In genomic region chr1:155170101-155170785, GRCh38 we compare ENCODE assay signal across 21 cellular contexts. TPM values are rescaled to one million over a fixed set of nuclear protein-coding genes. Genes with fewer than 3 reads are reported as not detected.
DNase-seq lines count a peak whose midpoint lies in the region; ATAC-seq and TF ChIP-seq lines count a peak whose summit lies in the region.
"Had no signal": no experiment of that assay in that cellular context is flagged by ENCODE, and none has a peak within 500 bp of the region (broad histone marks: within the 10 kb centered on the region; RNA-seq: fewer than 3 reads in every experiment).

No MANE protein-coding gene starts in this region.

- H2AFZ ChIP-seq in HCT116 (ENCODE audit: low read depth, low read length, poor library complexity, severe bottlenecking) (no peak overlapping the region), neural progenitor cell (replicated peaks) (no peak overlapping the region)

- BruUV-seq in HCT116 (replicated peaks; lab: Mats Ljungman, UMichigan): TSS peak; percentile 19

- no peak for TF ChIP-seq CTCF in HCT116 (IDR thresholded peaks at IDR 0.05 in 2 of 3, conservative IDR thresholded peaks at IDR 0.05 in 1 of 3; ENCODE audit: borderline replicate concordance in 1 of 3, insufficient read depth in 1 of 3, low read depth in 2 of 3, low read length in 2 of 3)
- no peak for TF ChIP-seq CTCF in neural progenitor cell (IDR thresholded peaks at IDR 0.05)

- H3K36me3 Mint-ChIP-seq in stimulated activated effector memory CD8-positive, alpha-beta T cell treated with anti-CD3 and anti-CD28 coated beads, Interleukin-12 subunit alpha, Interleukin-12 subunit beta, amount 100 ng/mL, for 72 hours: peaks cover 65% of the 10 kb centered on the region
- peaks cover 4% of the 10 kb centered on the region for H3K36me3 Mint-ChIP-seq in neural progenitor cell

- H3K4me2 ChIP-seq in HCT116 (ENCODE audit: low read length) (no peak overlapping the region), neural progenitor cell (no peak overlapping the region)

- H3K9ac ChIP-seq in HCT116 (ENCODE audit: low read length) (no peak overlapping the region), neural progenitor cell (no peak overlapping the region)

- H3K4me1 ChIP-seq in HCT116 (ENCODE audit: control insufficient read depth in 1 of 2, insufficient read depth in 2 of 2, low read length in 2 of 2) (peaks cover 9 to 35% of the 10 kb centered on the region in 2 experiments; a peak in 3 of 4 replicates), neural progenitor cell (peaks cover 27% of the 10 kb centered on the region), HAP-1 (no peaks in the 10 kb centered on the region; the same call in 1 of the 2 replicates)

- H3K9me3 Mint-ChIP-seq in stimulated activated effector memory CD8-positive, alpha-beta T cell treated with anti-CD3 and anti-CD28 coated beads, Interleukin-12 subunit alpha, Interleukin-12 subunit beta, amount 100 ng/mL, for 72 hours: no peaks in the 10 kb centered on the region
- H3K9me3 Mint-ChIP-seq in neural progenitor cell: peaks cover 3% of the 10 kb centered on the region
- H3K9me3 Mint-ChIP-seq: CD4-positive, CD25-positive, alpha-beta regulatory T cell; T-helper 2 cell treated with Interferon-gamma antibody and Interleukin-4, amounts not matched to agents 5 μg/mL and 100 μg/mL, for 36 hours had no signal

- ATAC-seq in HCT116: no peak
- ATAC-seq in stimulated activated effector memory CD8-positive, alpha-beta T cell treated with anti-CD3 and anti-CD28 coated beads, Interleukin-12 subunit alpha, Interleukin-12 subunit beta, amount 100 ng/mL, for 72 hours: no peak
- ATAC-seq: body of pancreas, lower lobe of right lung, pancreas, PC-3 had no signal

- H3K27me3 Mint-ChIP-seq in neural progenitor cell (ENCODE audit: insufficient read depth, low read depth): peaks cover 20% of the 10 kb centered on the region

- peaks cover 2 to 7% of the 10 kb centered on the region in 2 experiments; a peak in 3 of 4 replicates for H3K36me3 ChIP-seq in HCT116 (ENCODE audit: control insufficient read depth in 1 of 2, insufficient read depth in 2 of 2, low read length in 2 of 2)
- H3K36me3 ChIP-seq in neural progenitor cell: no peaks in the 10 kb centered on the region
- peaks cover 12% of the 10 kb centered on the region for H3K36me3 ChIP-seq in HAP-1 (replicated peaks)
- H3K36me3 ChIP-seq: pancreas had no signal

- H3K9me3 ChIP-seq in HCT116 (ENCODE audit: control insufficient read depth in 1 of 2, insufficient read depth in 1 of 2, low read depth in 1 of 2, low read length in 2 of 2) (no peaks in the 10 kb centered on the region), neural progenitor cell (ENCODE audit: low read depth) (no peaks in the 10 kb centered on the region), HAP-1 (no peaks in the 10 kb centered on the region)
- H3K9me3 ChIP-seq: body of pancreas, lower lobe of right lung, pancreas had no signal

- in situ Hi-C loops in HAP-1 (cut with MboI; ENCODE audit: low sequenced_read_pairs): no loop called here

- H3K4me1 Mint-ChIP-seq in stimulated activated effector memory CD8-positive, alpha-beta T cell treated with anti-CD3 and anti-CD28 coated beads, Interleukin-12 subunit alpha, Interleukin-12 subunit beta, amount 100 ng/mL, for 72 hours: peaks cover 52% of the 10 kb centered on the region
- H3K4me1 Mint-ChIP-seq in neural progenitor cell: peaks cover 47% of the 10 kb centered on the region

- CTCF ChIA-PET in HCT116 (lab: Charles Lee): interaction anchor here (0.7 to 3.6 kb wide), 3 partner anchors 11 to 85 kb away, joined by 4 to 21 read pairs (median 5); no protein-coding TSS in a partner anchor

- no peaks in the 10 kb centered on the region for H3K9me2 ChIP-seq in HCT116 (ENCODE audit: insufficient read depth)

- RAD21 ChIA-PET in HCT116 (lab: Charles Lee; ENCODE audit: low non-redundant PET in 1 of 2, low total read pairs in 2 of 2, uncharacterized antibody in 2 of 2, unreplicated experiment in 2 of 2): no interaction called here

- DNase-seq in activated effector memory CD4-positive, alpha-beta T cell treated with anti-CD3 and anti-CD28 coated beads, Interleukin-2, amount 50 U/mL, for 16 hours: peak; percentile 9
- no peak for DNase-seq in activated effector memory CD4-positive, alpha-beta T cell treated with Interleukin-2 at 50 U/mL for 16 hours
- DNase-seq in HCT116 (ENCODE audit: low read depth, low spot score): no peak
- DNase-seq in ecto neural progenitor cell (ENCODE audit: low spot score): peak; percentile 16
- no peak for DNase-seq in stimulated activated effector memory CD8-positive, alpha-beta T cell treated with anti-CD3 and anti-CD28 coated beads, Interleukin-12 subunit alpha, Interleukin-12 subunit beta, amount 100 ng/mL, for 72 hours (ENCODE audit: low spot score in 2 of 2)
- no peak for DNase-seq in neural progenitor cell (ENCODE audit: low spot score)
- DNase-seq in HAP-1 (ENCODE audit: low spot score in 2 of 2): no peak
- no peak for DNase-seq in erythroblast (lab: John Stamatoyannopoulos, UW)
- DNase-seq: activated CD4-positive, CD25-positive, alpha-beta regulatory T cell; activated naive CD4-positive, alpha-beta T cell treated with anti-CD3 and anti-CD28 coated beads, Interleukin-2, amount 50 U/mL, for 16 hours; CD4-positive, CD25-positive, alpha-beta regulatory T cell; KBM-7; lower lobe of right lung; MV-4-11; NCI-H187; NCI-H226; pancreas; PC-3; stimulated activated CD4-positive, alpha-beta T cell treated with anti-CD3 and anti-CD28 coated beads, Interleukin-2, amount 100 ng/mL, for 24 hours had no signal

- no peak overlapping the region for H3K4me3 ChIP-seq in HCT116 (replicated peaks in 1 of 2; ENCODE audit: low read depth in 1 of 2, low read length in 2 of 2)
- H3K4me3 ChIP-seq in neural progenitor cell: no peak overlapping the region
- no peak overlapping the region for H3K4me3 ChIP-seq in HAP-1
- H3K4me3 ChIP-seq: body of pancreas, lower lobe of right lung, pancreas had no signal

- H3K79me2 ChIP-seq in HCT116 (ENCODE audit: insufficient read depth, low read length) (peaks cover 25% of the 10 kb centered on the region), neural progenitor cell (ENCODE audit: low read depth) (peaks cover 26% of the 10 kb centered on the region)

- H3K27ac Mint-ChIP-seq in stimulated activated effector memory CD8-positive, alpha-beta T cell treated with anti-CD3 and anti-CD28 coated beads, Interleukin-12 subunit alpha, Interleukin-12 subunit beta, amount 100 ng/mL, for 72 hours: peak overlapping the region; percentile 63
- no peak overlapping the region for H3K27ac Mint-ChIP-seq in neural progenitor cell

- intact Hi-C loops in HCT116 (cut with micrococcal nuclease): loop anchor here (10.0 kb wide), 1 partner anchor 155 kb away; the partner anchor contains the start of gene RUSC1

- POLR2A ChIA-PET in HCT116 (lab: Charles Lee): no interaction called here

- H3F3A ChIP-seq in neural progenitor cell (ENCODE audit: low read depth): peaks cover 85% of the 10 kb centered on the region

- H3K27ac ChIP-seq in HCT116 (ENCODE audit: low read depth, low read length) (no peak overlapping the region), neural progenitor cell (no peak overlapping the region)
- H3K27ac ChIP-seq: body of pancreas, lower lobe of right lung, pancreas had no signal

- no peak for TF ChIP-seq RAD21 in HCT116 (IDR thresholded peaks at IDR 0.05; ENCODE audit: low read depth)

- H3K4me3 Mint-ChIP-seq in stimulated activated effector memory CD8-positive, alpha-beta T cell treated with anti-CD3 and anti-CD28 coated beads, Interleukin-12 subunit alpha, Interleukin-12 subunit beta, amount 100 ng/mL, for 72 hours: no peak overlapping the region
- no peak overlapping the region for H3K4me3 Mint-ChIP-seq in neural progenitor cell
- H3K4me3 Mint-ChIP-seq: T-helper 2 cell treated with Interferon-gamma antibody and Interleukin-4, amounts not matched to agents 5 μg/mL and 100 μg/mL, for 36 hours had no signal

- no peaks in the 10 kb centered on the region for H4K20me1 ChIP-seq in HCT116 (ENCODE audit: insufficient read depth)
- no peaks in the 10 kb centered on the region for H4K20me1 ChIP-seq in neural progenitor cell (ENCODE audit: low read depth)

- H3K27me3 ChIP-seq in HCT116 (ENCODE audit: insufficient read depth, low read length) (no peaks in the 10 kb centered on the region), neural progenitor cell (no peaks in the 10 kb centered on the region), HAP-1 (ENCODE audit: low read depth) (no peaks in the 10 kb centered on the region)
- H3K27me3 ChIP-seq: body of pancreas, pancreas had no signal

- TF ChIP-seq POLR2A in HCT116 (IDR thresholded peaks at IDR 0.05; ENCODE audit: borderline replicate concordance, extremely low read depth, insufficient read depth, insufficient read length): no peak
- TF ChIP-seq POLR2A in erythroblast (IDR thresholded peaks at IDR 0.05; ENCODE audit: low read length): no peak

TF ChIP-seq in HCT116, 20 proteins besides CTCF, POLR2A, EP300 and RAD21 (continues in another document):
- TF ChIP-seq ZFX (IDR thresholded peaks at IDR 0.05) (no peak), FOSL1 (IDR thresholded peaks at IDR 0.05; ENCODE audit: low read depth) (no peak), SP1 (IDR thresholded peaks at IDR 0.05; ENCODE audit: low read depth) (no peak), JUND (IDR thresholded peaks at IDR 0.05) (no peak), ELF1 (IDR thresholded peaks at IDR 0.05; ENCODE audit: borderline replicate concordance, low read depth) (no peak), CEBPB (IDR thresholded peaks at IDR 0.05; ENCODE audit: low read depth) (no peak), CBX3 (IDR thresholded peaks at IDR 0.05; ENCODE audit: low read depth) (no peak), EGR1 (IDR thresholded peaks at IDR 0.05; ENCODE audit: low read depth) (no peak), ATF3 (IDR thresholded peaks at IDR 0.05) (no peak), YY1 (IDR thresholded peaks at IDR 0.05; ENCODE audit: extremely low read depth, insufficient replicate concordance, low read depth, low read length) (no peak)

RNA-seq across cellular contexts. Expression of gene KRTCAP2, which starts 2.9 kb away (rescaled TPM):
- 143 TPM for total RNA-seq in HCT116 (2021; ENCODE audit: unreplicated experiment)
- 289 and 294 TPM in 2 replicates for polyA plus RNA-seq in HCT116 (2012)
- 37.8 and 100 TPM in 2 replicates for total RNA-seq in neural progenitor cell (ENCODE audit: low replicate concordance)

RNA-seq across cellular contexts. Expression of gene TRIM46, which starts 3.4 kb away (rescaled TPM):
- total RNA-seq in HCT116 (2021; ENCODE audit: unreplicated experiment) (3.8 TPM), neural progenitor cell (ENCODE audit: low replicate concordance) (3.9 and 10.2 TPM in 2 replicates)
- 2.0 and 2.2 TPM in 2 replicates for polyA plus RNA-seq in HCT116 (2012)

RNA-seq across cellular contexts. Expression of gene DPM3, which starts 29.9 kb away (rescaled TPM):
- total RNA-seq in HCT116 (2021; ENCODE audit: unreplicated experiment) (113 TPM), neural progenitor cell (ENCODE audit: low replicate concordance) (16.8 and 133 TPM in 2 replicates)
- 188 and 190 TPM in 2 replicates for polyA plus RNA-seq in HCT116 (2012)

RNA-seq across cellular contexts. Expression of gene SLC50A1, which starts 34.6 kb away (rescaled TPM):
- total RNA-seq in HCT116 (2021; ENCODE audit: unreplicated experiment) (49.9 TPM), neural progenitor cell (ENCODE audit: low replicate concordance) (14.4 and 29.0 TPM in 2 replicates)
- polyA plus RNA-seq in HCT116 (2012): 60.4 and 63.6 TPM in 2 replicates

RNA-seq across cellular contexts. Expression of gene THBS3, which starts 37.5 kb away (rescaled TPM):
- total RNA-seq in HCT116 (2021; ENCODE audit: unreplicated experiment) (15.9 TPM), neural progenitor cell (ENCODE audit: low replicate concordance) (19.3 and 30.4 TPM in 2 replicates)
- polyA plus RNA-seq in HCT116 (2012): 14.3 and 14.5 TPM in 2 replicates

Comparison
In these comparisons a context has a peak if more than half of its experiments do, and no peak if none do; other contexts are left out.
1. DNase-seq: peak in activated effector memory CD4-positive, alpha-beta T cell treated with anti-CD3 and anti-CD28 coated beads, Interleukin-2, amount 50 U/mL, for 16 hours (single experiment) and ecto neural progenitor cell (single experiment); none in activated effector memory CD4-positive, alpha-beta T cell treated with Interleukin-2 at 50 U/mL for 16 hours (single experiment), HCT116 (single experiment), stimulated activated effector memory CD8-positive, alpha-beta T cell treated with anti-CD3 and anti-CD28 coated beads, Interleukin-12 subunit alpha, Interleukin-12 subunit beta, amount 100 ng/mL, for 72 hours (0 of 2), neural progenitor cell (single experiment), HAP-1 (0 of 2) and erythroblast (0 of 2).